In the genomic region with DNA sequence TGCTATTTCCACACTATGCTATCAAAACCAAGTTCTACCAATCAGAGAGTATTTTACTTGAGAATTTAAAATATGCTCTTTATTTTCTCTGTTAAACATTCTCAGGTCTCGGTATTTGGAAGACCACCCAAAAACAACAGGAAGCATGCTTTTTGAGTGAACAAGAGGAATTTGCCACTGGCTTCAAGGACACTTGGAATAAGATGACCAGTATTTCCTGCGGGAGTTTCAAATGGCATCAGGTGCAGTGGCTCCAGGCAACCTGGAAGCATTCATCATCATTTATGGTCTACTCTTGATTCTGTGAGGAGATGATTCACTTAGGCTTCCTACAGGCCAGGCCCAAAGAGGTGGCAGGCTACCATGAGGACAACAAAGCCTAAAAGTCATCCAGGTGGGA, we compare ENCODE assay signal across 14 cellular contexts.
"Had no signal": no experiment of that assay in that cellular context is flagged by ENCODE, and none has a peak within 500 bp of the region (broad histone marks: within the 10 kb centered on the region; RNA-seq: fewer than 3 reads in every experiment).

No MANE protein-coding gene starts in this region.

- H3K27ac ChIP-seq: ascending aorta, heart right ventricle, psoas muscle, sigmoid colon, upper lobe of left lung had no signal

- ATAC-seq: activated naive CD8-positive, alpha-beta T cell treated with anti-CD3 and anti-CD28 coated beads, Interleukin-2, amount 50 U/mL, for 24 hours; heart right ventricle; psoas muscle had no signal

- H3K27me3 ChIP-seq: ascending aorta, sigmoid colon, upper lobe of left lung had no signal

- DNase-seq: activated B cell treated with CpG ODN at 0.5 μM for 24 hours; activated CD4-positive, alpha-beta T cell treated with anti-CD3 and anti-CD28 coated beads, Interleukin-2, amount 10 ng/mL, durations not matched to agents 24 days and 14 days; activated naive CD4-positive, alpha-beta T cell treated with Interleukin-2 at 50 U/mL for 16 hours; activated naive CD8-positive, alpha-beta T cell treated with anti-CD3 and anti-CD28 coated beads, Interleukin-2, amount 50 U/mL, for 24 hours; foreskin melanocyte; heart right ventricle; islet precursor cell; mesendoderm; psoas muscle; sigmoid colon; stimulated activated CD4-positive, alpha-beta T cell treated with anti-CD3 and anti-CD28 coated beads, Interleukin-2, amount 100 ng/mL, for 24 hours; stimulated activated naive CD4-positive, alpha-beta T cell; upper lobe of left lung had no signal

- H3K4me3 ChIP-seq: ascending aorta, heart right ventricle, psoas muscle, sigmoid colon, upper lobe of left lung had no signal

- H3K36me3 ChIP-seq: ascending aorta, heart right ventricle, sigmoid colon, upper lobe of left lung had no signal

- H3K9me3 ChIP-seq: ascending aorta, heart right ventricle, psoas muscle, sigmoid colon, upper lobe of left lung had no signal

- H3K4me1 ChIP-seq: ascending aorta, heart right ventricle, psoas muscle, sigmoid colon, upper lobe of left lung had no signal
